In the genomic region with DNA sequence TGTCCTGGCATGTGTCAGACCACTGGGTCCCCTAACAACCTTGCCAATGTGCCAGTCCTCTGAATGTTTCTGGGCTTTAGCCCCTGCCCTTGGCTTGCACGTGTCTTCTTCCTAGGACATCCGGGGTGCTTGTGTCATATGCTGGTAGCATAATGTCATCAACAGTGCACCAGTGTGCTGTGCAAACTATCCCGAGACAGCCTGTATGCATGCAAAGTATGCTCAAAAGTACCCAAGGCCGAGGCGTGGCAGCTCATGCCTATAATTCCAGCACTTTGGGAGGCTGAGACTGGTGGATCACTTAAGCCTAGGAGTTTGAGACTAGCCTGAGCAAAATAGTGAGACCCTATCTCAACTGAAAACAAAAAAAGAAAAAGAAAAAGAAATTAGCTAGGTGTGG, we compare ENCODE assay signal across 20 cellular contexts. TPM values are rescaled to one million over a fixed set of nuclear protein-coding genes. Genes with fewer than 3 reads are reported as not detected.
DNase-seq lines count a peak whose midpoint lies in the region; ATAC-seq, FAIRE-seq and TF ChIP-seq lines count a peak whose summit lies in the region.
"Had no signal": no experiment of that assay in that cellular context is flagged by ENCODE, and none has a peak within 500 bp of the region (broad histone marks: within the 10 kb centered on the region; RNA-seq: fewer than 3 reads in every experiment).

No MANE protein-coding gene starts in this region.

- no peak for TF ChIP-seq CTCF in kidney (IDR thresholded peaks at IDR 0.05; ENCODE audit: borderline replicate concordance, extremely low read depth, insufficient read depth)
- no peak for TF ChIP-seq CTCF in type B pancreatic cell (conservative IDR thresholded peaks at IDR 0.05)
- no peak for TF ChIP-seq CTCF in chondrocyte (IDR thresholded peaks at IDR 0.05)

- no peak overlapping the region for H2AK5ac ChIP-seq in trophoblast cell (ENCODE audit: low read length)

- H3K4ac ChIP-seq in trophoblast cell (ENCODE audit: low read depth, low read length): no peak overlapping the region

- peak overlapping the region; percentile 48 for H3K27ac Mint-ChIP-seq in type B pancreatic cell
- no peak overlapping the region for H3K27ac Mint-ChIP-seq in chondrocyte (ENCODE audit: unreplicated experiment)
- H3K27ac Mint-ChIP-seq: CD4-positive, alpha-beta memory T cell; GM23338; H9 had no signal

- H3K9me3 Mint-ChIP-seq in type B pancreatic cell (no peaks in the 10 kb centered on the region), chondrocyte (ENCODE audit: low read depth) (no peaks in the 10 kb centered on the region)
- H3K9me3 Mint-ChIP-seq: CD4-positive, alpha-beta memory T cell; GM23338; H9 had no signal

- H2BK5ac ChIP-seq in trophoblast cell (ENCODE audit: low read depth, low read length, poor library complexity): no peak overlapping the region

- no peaks in the 10 kb centered on the region for H3K36me3 ChIP-seq in kidney (ENCODE audit: control insufficient read depth in 1 of 2, insufficient read depth in 2 of 2, low read length in 2 of 2)
- H3K36me3 ChIP-seq in trophoblast cell (ENCODE audit: control insufficient read depth in 1 of 2, insufficient read depth in 2 of 2, low read length in 2 of 2): no peaks in the 10 kb centered on the region

- no peak for TF ChIP-seq POLR2A in GM18505 (IDR thresholded peaks at IDR 0.05; ENCODE audit: borderline replicate concordance, extremely low read depth, insufficient read depth, insufficient read length)

- intact Hi-C loops in kidney (cut with DNase I): no loop called here

- no peak overlapping the region for H2BK12ac ChIP-seq in trophoblast cell (ENCODE audit: low read length)

- no peak overlapping the region for H2AFZ ChIP-seq in trophoblast cell (ENCODE audit: insufficient read depth, low read length, poor library complexity)
- H2AFZ ChIP-seq: GM23338 had no signal

- no peak overlapping the region for H3K9ac ChIP-seq in kidney (ENCODE audit: low read length in 2 of 2)
- H3K9ac ChIP-seq in trophoblast cell (ENCODE audit: low read length): no peak overlapping the region

- peaks cover 24% of the 10 kb centered on the region for H3K27me3 Mint-ChIP-seq in type B pancreatic cell
- H3K27me3 Mint-ChIP-seq in chondrocyte (ENCODE audit: low read depth): peaks cover 36% of the 10 kb centered on the region

- H3K4me3 ChIP-seq in kidney (ENCODE audit: low read length in 2 of 2) (no peak overlapping the region), trophoblast cell (ENCODE audit: low read depth, low read length) (no peak overlapping the region)
- H3K4me3 ChIP-seq: GM23338 had no signal

- no CpG with 5 or more reads among the region's 5 CpGs for WGBS in trophoblast cell (ENCODE audit: extremely low coverage, insufficient coverage, insufficient read length)

- H3K18ac ChIP-seq in trophoblast cell (ENCODE audit: low read length): no peak overlapping the region

- H3K27ac ChIP-seq in kidney (ENCODE audit: low read depth in 2 of 2, low read length in 2 of 2): no peak overlapping the region
- no peak overlapping the region for H3K27ac ChIP-seq in trophoblast cell (ENCODE audit: low read depth, low read length)

- H4K12ac ChIP-seq in trophoblast cell (ENCODE audit: low read depth, low read length): no peak overlapping the region

- H3K4me3 Mint-ChIP-seq in type B pancreatic cell (no peak overlapping the region), chondrocyte (ENCODE audit: unreplicated experiment) (no peak overlapping the region)
- H3K4me3 Mint-ChIP-seq: CD4-positive, alpha-beta memory T cell; GM23338; H9 had no signal

- H4K91ac ChIP-seq in trophoblast cell (ENCODE audit: low read depth, low read length): no peak overlapping the region

- no peak overlapping the region for H3K4me2 ChIP-seq in trophoblast cell (ENCODE audit: low read length)
- H3K4me2 ChIP-seq: GM23338 had no signal

- no peaks in the 10 kb centered on the region for H3K27me3 ChIP-seq in trophoblast cell (ENCODE audit: insufficient read depth, low read length)

- H4K8ac ChIP-seq in trophoblast cell (ENCODE audit: low read depth, low read length): no peak overlapping the region

- H3K23ac ChIP-seq in trophoblast cell (ENCODE audit: low read length): no peak overlapping the region

- H3K14ac ChIP-seq in trophoblast cell (ENCODE audit: low read length): no peak overlapping the region

- no peaks in the 10 kb centered on the region for H3K4me1 Mint-ChIP-seq in type B pancreatic cell (ENCODE audit: unreplicated experiment)
- no peaks in the 10 kb centered on the region for H3K4me1 Mint-ChIP-seq in chondrocyte (ENCODE audit: low read depth)
- H3K4me1 Mint-ChIP-seq: CD4-positive, alpha-beta memory T cell; GM23338; H9 had no signal

- ATAC-seq in GM18505 (IDR thresholded peaks at IDR 0.05; ENCODE audit: unreplicated experiment): no peak
- ATAC-seq: GM23338, HCT116 had no signal

- no peak for FAIRE-seq in kidney (lab: Jason Lieb, UNC)
- FAIRE-seq: GM12891, GM19239 had no signal

- H3K79me1 ChIP-seq in trophoblast cell (ENCODE audit: low read length): no peaks in the 10 kb centered on the region

- H3K4me1 ChIP-seq in kidney (ENCODE audit: control insufficient read depth in 1 of 2, insufficient read depth in 1 of 2, low read depth in 1 of 2, low read length in 2 of 2): no peaks in the 10 kb centered on the region
- H3K4me1 ChIP-seq in trophoblast cell (ENCODE audit: control insufficient read depth in 1 of 2, insufficient read depth in 2 of 2, low read length in 2 of 2): no peaks in the 10 kb centered on the region

- peak; percentile 6 for DNase-seq in kidney
- DNase-seq in trophoblast cell: peak; percentile 90 to 93
- no peak for DNase-seq in type B pancreatic cell (ENCODE audit: extremely low spot score, unreplicated experiment)
- no peak for DNase-seq in activated CD4-positive, CD25-positive, alpha-beta regulatory T cell treated with anti-CD3 and anti-CD28 coated beads, Interleukin-2, amount 50 U/mL, for 72 hours
- no peak for DNase-seq in chondrocyte (ENCODE audit: low spot score)
- DNase-seq in stimulated activated naive CD4-positive, alpha-beta T cell treated with Interleukin-2 at 50 U/mL for 16 hours (lab: John Stamatoyannopoulos, UW): no peak
- DNase-seq: 8988T; C1 segment of cervical spinal cord; Calu3; CD4-positive, alpha-beta memory T cell; COR-L47; DMS53; DMS79 treated with DMSO at 0.1 percent for 48 hours; GF-D8; H9 had no signal

- no peak overlapping the region for H2BK120ac ChIP-seq in trophoblast cell (ENCODE audit: insufficient read depth, low read length, poor library complexity)

- H3K9me3 ChIP-seq in kidney (ENCODE audit: control insufficient read depth in 1 of 2, low read length in 2 of 2) (no peaks in the 10 kb centered on the region), trophoblast cell (ENCODE audit: insufficient read depth, low read depth, low read length) (peaks cover 1% of the 10 kb centered on the region)

- H3K36me3 Mint-ChIP-seq in type B pancreatic cell: no peaks in the 10 kb centered on the region
- H3K36me3 Mint-ChIP-seq in chondrocyte (ENCODE audit: low read depth): peaks cover 2% of the 10 kb centered on the region
- H3K36me3 Mint-ChIP-seq: CD4-positive, alpha-beta memory T cell had no signal

- no peaks in the 10 kb centered on the region for H3K79me2 ChIP-seq in trophoblast cell (ENCODE audit: control insufficient read depth, insufficient read depth, low read length, poor library complexity)

RNA-seq across cellular contexts. Expression of gene C19orf12, which starts 20.8 kb away (rescaled TPM):
- total RNA-seq in kidney (21.2 TPM), type B pancreatic cell (ENCODE audit: low replicate concordance) (18.0 and 23.9 TPM in 2 replicates), chondrocyte (43.7 to 46.9 TPM (median 46.4 TPM) in 3 replicates)
- polyA plus RNA-seq in kidney (ENCODE audit: insufficient read depth, low read depth, low replicate concordance): 27.1 TPM
- 17.9 and 18.2 TPM in 2 replicates for polyA plus RNA-seq in trophoblast cell (2013)

Comparison
In these comparisons a context has a peak if more than half of its experiments do, and no peak if none do; other contexts are left out.
1. DNase-seq: peak in kidney (single experiment) and trophoblast cell (2 of 2); none in type B pancreatic cell (single experiment), activated CD4-positive, CD25-positive, alpha-beta regulatory T cell treated with anti-CD3 and anti-CD28 coated beads, Interleukin-2, amount 50 U/mL, for 72 hours (single experiment), chondrocyte (single experiment) and stimulated activated naive CD4-positive, alpha-beta T cell treated with Interleukin-2 at 50 U/mL for 16 hours (single experiment).